1 cellular context compared by ENCODE assay signal in the genomic region with DNA sequence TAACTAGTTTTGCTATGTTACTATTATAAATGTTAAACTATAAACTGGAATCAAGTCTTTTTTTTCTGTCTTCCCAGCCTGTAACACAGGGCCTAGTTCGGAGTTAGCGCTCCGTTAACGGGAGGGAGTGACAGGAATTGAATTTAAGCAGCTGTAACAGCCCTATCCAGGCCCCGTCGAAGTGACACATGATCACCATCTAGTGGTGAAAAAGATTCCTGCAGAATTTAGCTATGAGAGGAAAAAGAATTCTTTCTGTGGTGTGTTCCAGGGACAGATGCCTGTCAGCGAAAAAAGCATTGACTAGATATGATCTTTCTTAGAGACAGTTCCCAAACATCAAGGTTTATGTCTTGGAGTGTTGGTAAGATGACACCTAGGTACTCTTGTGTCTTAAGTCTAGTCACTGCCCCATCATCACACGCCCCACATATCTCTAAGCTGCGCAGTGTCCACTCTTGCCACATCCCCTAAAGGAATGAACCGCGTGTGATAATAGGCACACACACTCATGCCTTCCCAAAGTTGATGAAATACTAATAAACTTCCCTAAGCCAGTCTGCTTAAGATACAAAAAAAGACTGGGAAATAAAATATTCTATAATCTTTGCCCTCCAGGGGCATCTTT.
A peak's percentile ranks its signal among the peaks of the same experiment; 100 is the strongest.
TF ChIP-seq lines count a peak whose summit lies in the region.

No MANE protein-coding gene starts in this region.

TF ChIP-seq in IMR-90, 13 proteins besides CTCF, POLR2A, EP300 and RAD21:
- TF ChIP-seq, protein P1, sequence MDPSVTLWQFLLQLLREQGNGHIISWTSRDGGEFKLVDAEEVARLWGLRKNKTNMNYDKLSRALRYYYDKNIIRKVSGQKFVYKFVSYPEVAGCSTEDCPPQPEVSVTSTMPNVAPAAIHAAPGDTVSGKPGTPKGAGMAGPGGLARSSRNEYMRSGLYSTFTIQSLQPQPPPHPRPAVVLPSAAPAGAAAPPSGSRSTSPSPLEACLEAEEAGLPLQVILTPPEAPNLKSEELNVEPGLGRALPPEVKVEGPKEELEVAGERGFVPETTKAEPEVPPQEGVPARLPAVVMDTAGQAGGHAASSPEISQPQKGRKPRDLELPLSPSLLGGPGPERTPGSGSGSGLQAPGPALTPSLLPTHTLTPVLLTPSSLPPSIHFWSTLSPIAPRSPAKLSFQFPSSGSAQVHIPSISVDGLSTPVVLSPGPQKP (IDR thresholded peaks at IDR 0.05; ENCODE audit: borderline replicate concordance, low read depth, low read length): no peak
- TF ChIP-seq SMC3 (IDR thresholded peaks at IDR 0.05; ENCODE audit: low read depth, low read length) (peak; percentile 88), RFX5 (IDR thresholded peaks at IDR 0.05; ENCODE audit: low read depth, low read length) (no peak), CEBPB (IDR thresholded peaks at IDR 0.05; ENCODE audit: low read depth, low read length) (no peak)
